ENCODE assay signal across 10 cellular contexts in the genomic region with DNA sequence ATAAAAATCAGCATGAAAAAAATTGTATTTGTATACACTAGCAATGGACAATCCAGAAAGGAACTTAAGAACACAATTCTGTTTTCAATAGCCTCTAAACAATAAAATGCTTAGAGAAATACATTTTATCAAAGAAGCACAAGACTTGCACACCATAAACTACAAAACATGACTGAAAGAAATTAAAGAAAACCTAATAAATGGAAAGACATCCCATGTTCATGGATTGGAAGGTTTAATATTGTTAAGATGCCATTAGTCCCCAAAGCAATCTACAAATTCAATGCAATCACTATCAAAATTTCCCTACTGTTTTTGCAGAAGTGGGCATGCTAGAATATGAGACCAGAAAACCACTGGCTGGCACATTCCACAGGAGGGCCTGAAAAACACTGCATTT.
"Had no signal": no experiment of that assay in that cellular context is flagged by ENCODE, and none has a peak within 500 bp of the region (broad histone marks: within the 10 kb centered on the region; RNA-seq: fewer than 3 reads in every experiment).

No MANE protein-coding gene starts in this region.

- H3K9me3 ChIP-seq: HAP-1 had no signal

- FAIRE-seq: H1, H54 had no signal

- H3K36me3 ChIP-seq: HAP-1 had no signal

- DNase-seq: GM23248, GOT3, H7, H9, HCEC 1CT, HFFc6 had no signal

- H3K4me3 ChIP-seq: GM23248, GM23338, HAP-1 had no signal

- H3K27ac ChIP-seq: GM23248 had no signal

- H3K4me1 ChIP-seq: HAP-1 had no signal
